ENCODE assay signal across 22 cellular contexts in genomic region chr3:71693641-71694040, GRCh38. TPM values are rescaled to one million over a fixed set of nuclear protein-coding genes. Genes with fewer than 3 reads are reported as not detected.
DNase-seq lines count a peak whose midpoint lies in the region; ATAC-seq, FAIRE-seq and TF ChIP-seq lines count a peak whose summit lies in the region.
"Had no signal": no experiment of that assay in that cellular context is flagged by ENCODE, and none has a peak within 500 bp of the region (broad histone marks: within the 10 kb centered on the region; RNA-seq: fewer than 3 reads in every experiment).

No MANE protein-coding gene starts in this region.

- WGBS in GM23248 (ENCODE audit: low coverage in 1 of 2, low lambda C conversion rate in 2 of 2, missing lambda C conversion rate in 2 of 2), 2 experiments = 56 to 72% methylated on average over 8 of the region's 8 CpGs
- 49 to 79% methylated on average over 8 of the region's 8 CpGs for WGBS in sigmoid colon, 2 donors
- WGBS in HepG2 (ENCODE audit: low lambda C conversion rate) = 10% methylated on average over 8 of the region's 8 CpGs

- H3K4me3 ChIP-seq in GM23248 = no peak overlapping the region
- H3K4me3 ChIP-seq in bronchial epithelial cell (ENCODE audit: low read depth, low read length) = no peak overlapping the region
- H3K4me3 ChIP-seq in left lung = no peak overlapping the region
- no peak overlapping the region for H3K4me3 ChIP-seq in sigmoid colon
- no peak overlapping the region for H3K4me3 ChIP-seq in HepG2 (replicated peaks in 1 of 3; ENCODE audit: insufficient read depth in 1 of 3, low read depth in 2 of 3, low read length in 3 of 3)
- H3K4me3 ChIP-seq: coronary artery had no signal

- H3F3A ChIP-seq in GM23248 (ENCODE audit: insufficient read depth) = peaks cover 44% of the 10 kb centered on the region

- TF ChIP-seq EP300 in sigmoid colon (IDR thresholded peaks at IDR 0.05) = no peak
- TF ChIP-seq EP300 in HepG2 (IDR thresholded peaks at IDR 0.05; ENCODE audit: low read depth in 2 of 2, low read length in 2 of 2) = no peak
- no peak for TF ChIP-seq EP300 in HepG2 (CRISPR knock-in tag; IDR thresholded peaks at IDR 0.05; ENCODE audit: borderline replicate concordance)

- H3K27me3 ChIP-seq in GM23248 (replicated peaks; ENCODE audit: insufficient read depth) (no peaks in the 10 kb centered on the region), bronchial epithelial cell (ENCODE audit: control insufficient read depth, insufficient read depth, low read length) (no peaks in the 10 kb centered on the region), left lung (no peaks in the 10 kb centered on the region), sigmoid colon (no peaks in the 10 kb centered on the region), HepG2 (ENCODE audit: control insufficient read depth in 1 of 2, insufficient read depth in 2 of 2, low read length in 2 of 2) (peaks cover 2% of the 10 kb centered on the region in 2 experiments; a peak in 1 of 5 replicates)
- H3K27me3 ChIP-seq: foreskin keratinocyte had no signal

- intact Hi-C loops in left lung (cut with DNase I) (no loop called here), sigmoid colon (cut with DNase I) (no loop called here), HepG2 (cut with micrococcal nuclease; ENCODE audit: unreplicated experiment) (no loop called here)

- in situ Hi-C loops in GM23248 (cut with MboI) = no loop called here
- in situ Hi-C loops in HepG2 (cut with HindIII; ENCODE audit: extremely low pct_ligation_motif_present, low pct_unique_long_range_greater_than_20kb) = no loop called here

- no peaks in the 10 kb centered on the region for H3K36me3 ChIP-seq in GM23248 (ENCODE audit: low read depth)
- no peaks in the 10 kb centered on the region for H3K36me3 ChIP-seq in bronchial epithelial cell (ENCODE audit: control insufficient read depth, insufficient read depth, low read length)
- H3K36me3 ChIP-seq in left lung = peaks cover 0 to 23% of the 10 kb centered on the region in 2 donors
- H3K36me3 ChIP-seq in sigmoid colon = no peaks in the 10 kb centered on the region
- no peaks in the 10 kb centered on the region for H3K36me3 ChIP-seq in HepG2 (replicated peaks in 1 of 2; ENCODE audit: control insufficient read depth in 1 of 2, insufficient read depth in 2 of 2, low read length in 2 of 2)
- H3K36me3 ChIP-seq: WERI-Rb-1 had no signal

- peak; percentile 85 for ATAC-seq in left lung
- ATAC-seq in HG03159 (IDR thresholded peaks at IDR 0.05; ENCODE audit: unreplicated experiment) = no peak
- no peak for ATAC-seq in HepG2
- ATAC-seq in GM18858 (IDR thresholded peaks at IDR 0.05; ENCODE audit: unreplicated experiment) = no peak

- H2AFZ ChIP-seq in GM23248 (peak overlapping the region; percentile 81), HepG2 (ENCODE audit: low read length) (no peak overlapping the region)

- POLR2A ChIA-PET in HepG2 (lab: Yijun Ruan, JAX) = no interaction called here

- no peak for DNase-seq in GM23248
- DNase-seq in bronchial epithelial cell (ENCODE audit: low read depth) = peak; percentile 22
- no peak for DNase-seq in left lung
- DNase-seq in sigmoid colon = no peak
- DNase-seq in HepG2 (ENCODE audit: low spot score) = no peak
- no peak for DNase-seq in activated T-cell treated with anti-CD3 and anti-CD28 coated beads for 4 hours
- DNase-seq: ACHN; activated CD4-positive, alpha-beta memory T cell treated with anti-CD3 and anti-CD28 coated beads for 36 hours; activated naive CD4-positive, alpha-beta T cell treated with anti-CD3 and anti-CD28 coated beads for 36 hours; activated T-cell treated with anti-CD3 and anti-CD28 coated beads, Interleukin-2, amount 50 U/mL, for 1 hour; GF-D8; NCI-H1694; NCI-H774; nucleus accumbens; stimulated activated naive CD4-positive, alpha-beta T cell; T-helper 2 cell; WERI-Rb-1 had no signal

- H4K20me1 ChIP-seq in GM23248 (ENCODE audit: insufficient read depth) (no peaks in the 10 kb centered on the region), HepG2 (ENCODE audit: insufficient read depth, low read length) (no peaks in the 10 kb centered on the region)

- no peaks in the 10 kb centered on the region for H3K9me2 ChIP-seq in GM23248 (ENCODE audit: insufficient read depth)

- H3K27ac ChIP-seq in GM23248 (peak overlapping the region; percentile 55), left lung (peak overlapping the region; percentile 49 to 68), sigmoid colon (peak overlapping the region; percentile 49 to 69 (median 55)), HepG2 (ENCODE audit: extremely low read length, insufficient read depth, low read length) (no peak overlapping the region)
- H3K27ac ChIP-seq: coronary artery, foreskin keratinocyte, WERI-Rb-1 had no signal

- TF ChIP-seq CTCF in bronchial epithelial cell (IDR thresholded peaks at IDR 0.05; ENCODE audit: insufficient read depth, low read length, severe bottlenecking) (no peak), left lung (IDR thresholded peaks at IDR 0.05) (no peak), sigmoid colon (IDR thresholded peaks at IDR 0.05) (no peak), HepG2 (CRISPR knock-in tag; IDR thresholded peaks at IDR 0.05) (no peak)

- BruUV-seq in HepG2 (replicated peaks; lab: Mats Ljungman, UMichigan) = no TSS peak

- TF ChIP-seq RAD21 in HepG2 (CRISPR knock-in tag; IDR thresholded peaks at IDR 0.05) = no peak

- no peaks in the 10 kb centered on the region for H3K79me2 ChIP-seq in GM23248 (ENCODE audit: insufficient read depth)
- H3K79me2 ChIP-seq in HepG2 (ENCODE audit: insufficient read depth, low read length) = no peaks in the 10 kb centered on the region

- H3K4me2 ChIP-seq in GM23248 (ENCODE audit: unreplicated experiment) (peak overlapping the region; percentile 68), HepG2 (ENCODE audit: low read depth, low read length) (no peak overlapping the region)

- TF ChIP-seq POLR2A in sigmoid colon (IDR thresholded peaks at IDR 0.05) (no peak), HepG2 (IDR thresholded peaks at IDR 0.05; ENCODE audit: insufficient read depth in 1 of 2, low read depth in 2 of 2, low read length in 2 of 2) (no peak)

- no peak for FAIRE-seq in bronchial epithelial cell (lab: Jason Lieb, UNC)
- FAIRE-seq in HepG2 (lab: Jason Lieb, UNC) = no peak

- CTCF ChIA-PET in HepG2 (lab: Yijun Ruan, JAX; ENCODE audit: low intra/inter-chr PET ratio, low total read pairs) = no interaction called here

- H3K9me3 ChIP-seq in GM23248 (ENCODE audit: low read depth) (no peaks in the 10 kb centered on the region), left lung (no peaks in the 10 kb centered on the region), sigmoid colon (no peaks in the 10 kb centered on the region), HepG2 (ENCODE audit: low read length) (no peaks in the 10 kb centered on the region)

- H3K4me1 ChIP-seq in GM23248 (ENCODE audit: insufficient read depth) = peaks cover 40% of the 10 kb centered on the region
- H3K4me1 ChIP-seq in left lung = peaks cover 7 to 15% of the 10 kb centered on the region in 2 donors
- H3K4me1 ChIP-seq in sigmoid colon = peaks cover 0 to 46% (median 34%) of the 10 kb centered on the region in 4 donors
- H3K4me1 ChIP-seq in HepG2 (ENCODE audit: insufficient read depth, low read length) = peaks cover 29% of the 10 kb centered on the region

- H3K9ac ChIP-seq in GM23248 = no peak overlapping the region
- no peak overlapping the region for H3K9ac ChIP-seq in HepG2 (ENCODE audit: insufficient read depth, low read depth, low read length)

TF ChIP-seq in HepG2, 621 proteins besides CTCF, POLR2A, EP300 and RAD21 (continues in another document):
- TF ChIP-seq ZFP36 (IDR thresholded peaks at IDR 0.05; ENCODE audit: borderline replicate concordance, low read depth, low read length, partially characterized antibody) (no peak), POGZ (CRISPR knock-in tag; IDR thresholded peaks at IDR 0.05) (no peak), TP53 (CRISPR knock-in tag; conservative IDR thresholded peaks at IDR 0.05) (no peak), PITX1 (CRISPR knock-in tag; IDR thresholded peaks at IDR 0.05) (no peak), ZNF614 (CRISPR knock-in tag; IDR thresholded peaks at IDR 0.05; ENCODE audit: borderline replicate concordance) (no peak), ZNF260 (CRISPR knock-in tag; IDR thresholded peaks at IDR 0.05; ENCODE audit: borderline replicate concordance, low read depth) (no peak)

RNA-seq across cellular contexts. Expression of gene EIF4E3, which starts 31.6 kb away (rescaled TPM):
- total RNA-seq in GM23248 (2014; rRNA removed; shearing (Covaris generic)) = 1.1 TPM in 2 replicates
- polyA plus RNA-seq in GM23248 (2016; fragmentation: Nextera tagmentation; extraction: Ambion mirVana) (0.79 and 1.1 TPM in 2 replicates), sigmoid colon (10 to 100 TPM; 14.8 to 31.2 (median 30.1) TPM), HepG2 (2011; rRNA removed) (0.10 and 0.15 TPM in 2 replicates)
- total RNA-seq in bronchial epithelial cell (2.1 and 3.1 TPM in 2 replicates), left lung (10 to 100 TPM; 23.2 to 34.8 TPM), sigmoid colon (10 to 100 TPM; 24.7 to 35.3 (median 31.8) TPM), HepG2 (2016; rRNA removed; fragmentation: Illumina TruSeq; extraction: Trizol) (0.06 and 0.07 TPM in 2 replicates)
- not detected in 2 replicates for total RNA-seq in HepG2 (2016; cell fraction: cytosol; rRNA removed; fragmentation: Illumina TruSeq; extraction: Trizol; ENCODE audit: low read depth)
- 0.12 TPM in 1 of 2 replicates, not detected in the other for total RNA-seq in HepG2 (2016; cell fraction: insoluble cytoplasmic fraction; rRNA removed; fragmentation: Illumina TruSeq; extraction: Trizol)
- total RNA-seq in HepG2 (2016; cell fraction: membrane; rRNA removed; fragmentation: Illumina TruSeq; extraction: Trizol) = 0.06 and 0.10 TPM in 2 replicates
- total RNA-seq in HepG2 (2016; cell fraction: nucleus; rRNA removed; fragmentation: Illumina TruSeq; extraction: Trizol) = not detected in 2 replicates
- polyA plus RNA-seq in HepG2 (2011; cell fraction: cytosol; rRNA removed) = 0.07 and 0.18 TPM in 2 replicates
- polyA plus RNA-seq in HepG2 (2011; cell fraction: nucleus; rRNA removed) = 0.10 TPM in 2 replicates
- 0.08 and 0.12 TPM in 2 replicates for polyA plus RNA-seq in HepG2 (2012)
- 0.06 TPM in 1 of 2 replicates, not detected in the other for polyA plus RNA-seq in HepG2 (2016; cell fraction: cytosol; fragmentation: Illumina TruSeq; extraction: Trizol; ENCODE audit: low read depth)
- polyA plus RNA-seq in HepG2 (2016; cell fraction: insoluble cytoplasmic fraction; fragmentation: Illumina TruSeq; extraction: Trizol; ENCODE audit: low read depth) = 0.05 and 0.28 TPM in 2 replicates
- polyA plus RNA-seq in HepG2 (2016; cell fraction: membrane; fragmentation: Illumina TruSeq; extraction: Trizol; ENCODE audit: low read depth) = 0.14 and 0.16 TPM in 2 replicates
- polyA plus RNA-seq in HepG2 (2016; cell fraction: nucleus; fragmentation: Illumina TruSeq; extraction: Trizol; ENCODE audit: insufficient read depth, low read depth) = 0.11 and 0.36 TPM in 2 replicates
- polyA minus RNA-seq in HepG2 (2011; rRNA and poly(A)+ RNA removed; ENCODE audit: low replicate concordance) = 0.10 and 0.30 TPM in 2 replicates
- polyA minus RNA-seq in HepG2 (2011; cell fraction: cytosol; rRNA and poly(A)+ RNA removed) = 0.18 and 0.89 TPM in 2 replicates
- 0.13 and 0.25 TPM in 2 replicates for polyA minus RNA-seq in HepG2 (2011; cell fraction: nucleus; rRNA and poly(A)+ RNA removed)
- total RNA-seq: OCI-LY7 had no signal
